In the genomic region with DNA sequence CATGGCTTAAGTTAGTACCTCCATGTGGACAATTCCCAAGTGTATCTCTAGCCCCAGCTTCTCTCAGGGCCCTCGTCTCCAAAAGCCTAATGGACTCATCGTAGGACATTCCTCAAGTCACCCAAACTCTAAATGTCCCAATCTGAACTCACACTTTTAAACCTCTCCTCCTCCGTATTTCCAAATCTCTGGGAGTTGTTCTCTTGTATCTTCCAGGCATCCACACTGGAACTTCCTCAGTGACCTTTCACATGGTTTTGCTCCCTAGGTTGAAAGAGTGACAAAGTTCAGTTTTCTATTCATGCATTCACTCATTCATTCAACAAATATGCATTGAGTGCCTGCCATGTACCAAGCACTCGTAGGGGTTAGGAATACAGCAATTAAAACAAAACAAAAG, we compare ENCODE assay signal across 29 cellular contexts.
"Had no signal": no experiment of that assay in that cellular context is flagged by ENCODE, and none has a peak within 500 bp of the region (broad histone marks: within the 10 kb centered on the region; RNA-seq: fewer than 3 reads in every experiment).

No MANE protein-coding gene starts in this region.

- H3K27ac ChIP-seq: adrenal gland, gastroesophageal sphincter, heart right ventricle, VCaP had no signal

- DNase-seq: activated B cell treated with CpG ODN at 0.5 μM for 24 hours; activated CD4-positive, alpha-beta T cell treated with anti-CD3 and anti-CD28 coated beads for 48 hours; activated CD4-positive, alpha-beta T cell treated with anti-CD3 and anti-CD28 coated beads, Interleukin-2, amount 50 U/mL, for 1 hour; activated CD4-positive, alpha-beta T cell treated with anti-CD3 and anti-CD28 coated beads, Interleukin-2, amount 50 U/mL, for 48 hours; activated CD8-positive, alpha-beta memory T cell treated with anti-CD3 and anti-CD28 coated beads for 24 hours; activated CD8-positive, alpha-beta T cell treated with anti-CD3 and anti-CD28 coated beads for 36 hours; activated effector memory CD4-positive, alpha-beta T cell treated with Interleukin-2 at 50 U/mL for 16 hours; activated naive CD4-positive, alpha-beta T cell treated with anti-CD3 and anti-CD28 coated beads for 36 hours; activated naive CD8-positive, alpha-beta T cell treated with anti-CD3 and anti-CD28 coated beads for 36 hours; activated naive CD8-positive, alpha-beta T cell treated with anti-CD3 and anti-CD28 coated beads, Interleukin-2, amount 50 U/mL, for 24 hours; activated T-cell treated with anti-CD3 and anti-CD28 coated beads, Interleukin-2, amount 50 U/mL, for 4 hours; adrenal gland; amygdala; aorta; body of pancreas; caudate nucleus; cortex of kidney; dermis blood vessel endothelial cell; effector memory CD4-positive, alpha-beta T cell; endodermal cell; foreskin melanocyte; heart right ventricle; T-helper 2 cell had no signal

- H3K4me3 Mint-ChIP-seq: activated B cell treated with CpG ODN at 0.5 μM for 24 hours; activated CD8-positive, alpha-beta T cell treated with anti-CD3 and anti-CD28 coated beads for 36 hours; activated naive CD4-positive, alpha-beta T cell treated with anti-CD3 and anti-CD28 coated beads for 36 hours; activated naive CD4-positive, alpha-beta T cell treated with anti-CD3 and anti-CD28 coated beads, Interleukin-2, amount 50 U/mL, for 24 hours; activated naive CD8-positive, alpha-beta T cell treated with anti-CD3 and anti-CD28 coated beads for 36 hours; activated naive CD8-positive, alpha-beta T cell treated with anti-CD3 and anti-CD28 coated beads, Interleukin-2, amount 50 U/mL, for 24 hours; activated T-cell treated with anti-CD3 and anti-CD28 coated beads, Interleukin-2, amount 50 U/mL, for 4 hours; activated T-helper 17 cell treated with anti-CD3 and anti-CD28 coated beads, Interleukin-2, amount 50 U/mL, for 72 hours; endodermal cell had no signal

- H3K27me3 Mint-ChIP-seq: activated B cell treated with CpG ODN at 0.5 μM for 24 hours; activated CD8-positive, alpha-beta T cell treated with anti-CD3 and anti-CD28 coated beads for 36 hours; activated naive CD4-positive, alpha-beta T cell treated with anti-CD3 and anti-CD28 coated beads, Interleukin-2, amount 50 U/mL, for 24 hours; activated naive CD8-positive, alpha-beta T cell treated with anti-CD3 and anti-CD28 coated beads for 36 hours; activated naive CD8-positive, alpha-beta T cell treated with anti-CD3 and anti-CD28 coated beads, Interleukin-2, amount 50 U/mL, for 24 hours had no signal

- H3K36me3 ChIP-seq: adrenal gland, gastroesophageal sphincter, heart right ventricle had no signal

- H3K9me3 ChIP-seq: adrenal gland, body of pancreas, gastroesophageal sphincter, heart right ventricle had no signal

- H3K9me3 Mint-ChIP-seq: activated B cell treated with CpG ODN at 0.5 μM for 24 hours; activated CD8-positive, alpha-beta T cell treated with anti-CD3 and anti-CD28 coated beads for 36 hours; activated naive CD4-positive, alpha-beta T cell treated with anti-CD3 and anti-CD28 coated beads for 36 hours; activated naive CD4-positive, alpha-beta T cell treated with anti-CD3 and anti-CD28 coated beads, Interleukin-2, amount 50 U/mL, for 24 hours; activated naive CD8-positive, alpha-beta T cell treated with anti-CD3 and anti-CD28 coated beads for 36 hours; activated naive CD8-positive, alpha-beta T cell treated with anti-CD3 and anti-CD28 coated beads, Interleukin-2, amount 50 U/mL, for 24 hours; activated T-cell treated with anti-CD3 and anti-CD28 coated beads, Interleukin-2, amount 50 U/mL, for 4 hours; activated T-helper 17 cell treated with anti-CD3 and anti-CD28 coated beads, Interleukin-2, amount 50 U/mL, for 72 hours; endodermal cell had no signal

- H3K4me3 ChIP-seq: adrenal gland, body of pancreas, gastroesophageal sphincter, heart right ventricle had no signal

- ATAC-seq: activated CD4-positive, CD25-positive, alpha-beta regulatory T cell treated with anti-CD3 and anti-CD28 coated beads, Interleukin-2, amount 50 U/mL, for 24 hours; activated CD8-positive, alpha-beta T cell treated with anti-CD3 and anti-CD28 coated beads for 36 hours; activated naive CD8-positive, alpha-beta T cell treated with anti-CD3 and anti-CD28 coated beads, Interleukin-2, amount 50 U/mL, for 24 hours; activated T-cell treated with anti-CD3 and anti-CD28 coated beads, Interleukin-2, amount 50 U/mL, for 4 hours; activated T-helper 17 cell treated with anti-CD3 and anti-CD28 coated beads, Interleukin-2, amount 50 U/mL, for 72 hours; esophagus mucosa; gastroesophageal sphincter; heart right ventricle had no signal

- H3K27me3 ChIP-seq: adrenal gland, body of pancreas, gastroesophageal sphincter had no signal

- H3K4me1 ChIP-seq: gastroesophageal sphincter had no signal

- H3K4me1 Mint-ChIP-seq: activated B cell treated with CpG ODN at 0.5 μM for 24 hours; activated naive CD4-positive, alpha-beta T cell treated with anti-CD3 and anti-CD28 coated beads, Interleukin-2, amount 50 U/mL, for 24 hours; activated naive CD8-positive, alpha-beta T cell treated with anti-CD3 and anti-CD28 coated beads for 36 hours; activated naive CD8-positive, alpha-beta T cell treated with anti-CD3 and anti-CD28 coated beads, Interleukin-2, amount 50 U/mL, for 24 hours; activated T-helper 17 cell treated with anti-CD3 and anti-CD28 coated beads, Interleukin-2, amount 50 U/mL, for 72 hours had no signal

- H3K27ac Mint-ChIP-seq: activated B cell treated with CpG ODN at 0.5 μM for 24 hours; activated CD8-positive, alpha-beta T cell treated with anti-CD3 and anti-CD28 coated beads for 36 hours; activated naive CD4-positive, alpha-beta T cell treated with anti-CD3 and anti-CD28 coated beads for 36 hours; activated naive CD4-positive, alpha-beta T cell treated with anti-CD3 and anti-CD28 coated beads, Interleukin-2, amount 50 U/mL, for 24 hours; activated naive CD8-positive, alpha-beta T cell treated with anti-CD3 and anti-CD28 coated beads for 36 hours; activated naive CD8-positive, alpha-beta T cell treated with anti-CD3 and anti-CD28 coated beads, Interleukin-2, amount 50 U/mL, for 24 hours; activated T-helper 17 cell treated with anti-CD3 and anti-CD28 coated beads, Interleukin-2, amount 50 U/mL, for 72 hours; endodermal cell had no signal

- H3K36me3 Mint-ChIP-seq: activated naive CD4-positive, alpha-beta T cell treated with anti-CD3 and anti-CD28 coated beads, Interleukin-2, amount 50 U/mL, for 24 hours; activated naive CD8-positive, alpha-beta T cell treated with anti-CD3 and anti-CD28 coated beads for 36 hours had no signal
